Comparison of ENCODE assay signal across 28 cellular contexts in genomic region chr10:126314848-126315247, GRCh38.
DNase-seq lines count a peak whose midpoint lies in the region; ATAC-seq and TF ChIP-seq lines count a peak whose summit lies in the region.
"Had no signal": no experiment of that assay in that cellular context is flagged by ENCODE, and none has a peak within 500 bp of the region (broad histone marks: within the 10 kb centered on the region; RNA-seq: fewer than 3 reads in every experiment).

No MANE protein-coding gene starts in this region.

- H3K27ac Mint-ChIP-seq in chondrocyte (ENCODE audit: unreplicated experiment), result peak overlapping the region; percentile 94
- peak overlapping the region; percentile 65 to 88 (median 81) for H3K27ac Mint-ChIP-seq in nephron
- H3K27ac Mint-ChIP-seq: H9 had no signal

- H3K9ac ChIP-seq in GM23248, result peak overlapping the region; percentile 62; the same call in 1 of the 2 replicates
- H3K9ac ChIP-seq in skeletal muscle tissue (ENCODE audit: low read depth in 1 of 3, low read length in 3 of 3), result no peak overlapping the region

- H2AFZ ChIP-seq in GM23248, result no peak overlapping the region
- H2AFZ ChIP-seq: PC-9 had no signal

- H3K4me3 Mint-ChIP-seq in chondrocyte (ENCODE audit: unreplicated experiment) (no peak overlapping the region), nephron (no peak overlapping the region)
- H3K4me3 Mint-ChIP-seq: CD14-positive monocyte; CD8-positive, alpha-beta memory T cell; H9 had no signal

- peak overlapping the region; percentile 69 for H3K27ac ChIP-seq in GM23248
- peak overlapping the region; percentile 17 for H3K27ac ChIP-seq in skeletal muscle tissue (ENCODE audit: low read depth, low read length)
- H3K27ac ChIP-seq: 22Rv1, PC-9, SJSA1 had no signal

- H3K79me2 ChIP-seq in GM23248 (ENCODE audit: insufficient read depth), result peaks cover 70% of the 10 kb centered on the region

- H3K9me3 ChIP-seq in GM23248 (ENCODE audit: low read depth) (no peaks in the 10 kb centered on the region), skeletal muscle tissue (ENCODE audit: control insufficient read depth in 3 of 3, low read length in 3 of 3) (no peaks in the 10 kb centered on the region)
- H3K9me3 ChIP-seq: BE2C, MG63, SJSA1 had no signal

- in situ Hi-C loops in GM23248 (cut with MboI), result no loop called here

- H3K27me3 ChIP-seq in GM23248 (replicated peaks; ENCODE audit: insufficient read depth), result no peaks in the 10 kb centered on the region
- H3K27me3 ChIP-seq in skeletal muscle tissue (ENCODE audit: control insufficient read depth in 3 of 3, insufficient read depth in 3 of 3, low read length in 3 of 3), result peaks cover 0 to 2% (median 2%) of the 10 kb centered on the region in 3 donors
- H3K27me3 ChIP-seq: BE2C, MG63, SJSA1 had no signal

- H3K4me3 ChIP-seq in GM23248 (no peak overlapping the region), skeletal muscle tissue (ENCODE audit: low read length in 3 of 3) (no peak overlapping the region)
- H3K4me3 ChIP-seq: MG63, PC-9, SJSA1 had no signal

- peaks cover 18% of the 10 kb centered on the region; the same call in 1 of the 2 replicates for H3F3A ChIP-seq in GM23248 (ENCODE audit: insufficient read depth)

- DNase-seq in GM23248, result no peak
- no peak for DNase-seq in chondrocyte (ENCODE audit: low spot score)
- DNase-seq in NCI-H2081 (lab: John Stamatoyannopoulos, UW), result no peak
- no peak for DNase-seq in SW480 (ENCODE audit: low spot score)
- DNase-seq: ACHN; BE2C; Calu3; CD8-positive, alpha-beta memory T cell; DMS79 treated with DMSO at 0.1 percent for 48 hours; GF-D8; H9; HFFc6; IMR-90; KG1; MG63; NCI-H1105 treated with DMSO at 0.1 percent for 48 hours; NCI-H2029; NCI-H446 treated with DMSO at 0.1 percent for 48 hours; NCI-H526; NCI-H82; PC-9 had no signal

- H3K27me3 Mint-ChIP-seq in chondrocyte (ENCODE audit: low read depth) (no peaks in the 10 kb centered on the region), nephron (ENCODE audit: low read depth) (peaks cover 3% of the 10 kb centered on the region)
- H3K27me3 Mint-ChIP-seq: CD8-positive, alpha-beta memory T cell had no signal

- H3K4me1 ChIP-seq in GM23248 (ENCODE audit: insufficient read depth) (peaks cover 25% of the 10 kb centered on the region), skeletal muscle tissue (ENCODE audit: control insufficient read depth in 3 of 3, insufficient read depth in 3 of 3, low read length in 3 of 3) (no peaks in the 10 kb centered on the region)
- H3K4me1 ChIP-seq: BE2C, SJSA1 had no signal

- no peaks in the 10 kb centered on the region for H3K9me2 ChIP-seq in GM23248 (ENCODE audit: insufficient read depth)

- TF ChIP-seq CTCF in chondrocyte (IDR thresholded peaks at IDR 0.05) (no peak), nephron (IDR thresholded peaks at IDR 0.05; ENCODE audit: unreplicated experiment in 3 of 3) (no peak)

- 84 to 85% methylated on average over 7 of the region's 7 CpGs for WGBS in GM23248 (ENCODE audit: low coverage in 1 of 2, low lambda C conversion rate in 2 of 2, missing lambda C conversion rate in 2 of 2), 2 experiments

- H4K20me1 ChIP-seq in GM23248 (ENCODE audit: insufficient read depth), result no peaks in the 10 kb centered on the region

- H3K9me3 Mint-ChIP-seq in chondrocyte (ENCODE audit: low read depth), result peaks cover 3% of the 10 kb centered on the region
- no peaks in the 10 kb centered on the region for H3K9me3 Mint-ChIP-seq in nephron
- H3K9me3 Mint-ChIP-seq: H9, HFFc6 had no signal

- no peak overlapping the region for H3K4me2 ChIP-seq in GM23248 (ENCODE audit: unreplicated experiment)
- H3K4me2 ChIP-seq: PC-9 had no signal

- H3K36me3 Mint-ChIP-seq in chondrocyte (ENCODE audit: low read depth) (peaks cover 8% of the 10 kb centered on the region), nephron (ENCODE audit: low read depth) (peaks cover 6% of the 10 kb centered on the region)
- H3K36me3 Mint-ChIP-seq: CD14-positive monocyte; CD8-positive, alpha-beta memory T cell had no signal

- ATAC-seq in HG02642 (IDR thresholded peaks at IDR 0.05; ENCODE audit: poor library complexity, unreplicated experiment), result no peak
- ATAC-seq: Right ventricle myocardium inferior had no signal

- H3K36me3 ChIP-seq in GM23248 (ENCODE audit: low read depth) (peaks cover 9% of the 10 kb centered on the region; the same call in 1 of the 2 replicates), skeletal muscle tissue (ENCODE audit: control insufficient read depth in 3 of 3, insufficient read depth in 3 of 3, low read length in 3 of 3) (no peaks in the 10 kb centered on the region)
- H3K36me3 ChIP-seq: BE2C, SJSA1 had no signal

- H3K4me1 Mint-ChIP-seq in chondrocyte (ENCODE audit: low read depth) (peaks cover 37% of the 10 kb centered on the region), nephron (peaks cover 38% of the 10 kb centered on the region)
- H3K4me1 Mint-ChIP-seq: CD14-positive monocyte; CD8-positive, alpha-beta memory T cell; H9 had no signal
